In the genomic region with DNA sequence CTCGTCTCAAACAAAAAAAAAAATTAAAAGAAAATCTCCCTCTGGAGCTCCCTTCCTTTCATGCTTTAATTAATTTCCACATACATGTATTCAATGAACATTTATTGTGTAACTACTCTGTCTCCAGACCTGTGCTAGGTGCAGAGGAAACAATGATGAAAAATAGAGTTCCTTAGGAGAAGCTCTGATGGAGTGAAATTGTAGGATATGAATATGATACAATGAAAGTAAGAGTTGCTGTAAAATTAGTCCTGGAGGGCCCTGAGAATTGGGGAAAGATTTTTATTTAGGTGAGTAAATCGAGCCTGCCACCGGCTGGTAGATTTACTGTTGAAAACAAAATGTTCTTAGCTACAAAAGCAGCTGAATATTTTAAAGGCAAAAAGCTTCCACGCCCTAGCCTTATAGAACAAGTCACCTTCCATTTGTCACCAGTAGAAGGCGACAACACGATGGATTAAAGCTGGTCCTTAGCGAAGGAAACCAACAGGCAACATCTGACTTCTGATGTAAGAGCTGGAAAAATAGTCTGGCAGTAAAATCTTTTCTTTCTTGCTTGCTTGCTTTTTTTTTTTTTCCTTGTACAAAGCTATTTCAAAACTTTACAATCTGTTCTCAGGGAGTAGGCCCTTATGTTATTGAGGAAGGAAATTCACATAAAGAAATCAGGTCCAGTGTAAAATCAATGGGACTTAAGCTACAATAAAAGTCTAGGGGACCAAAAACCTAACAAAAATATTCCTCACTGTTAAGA, we compare ENCODE assay signal across 8 cellular contexts.
A peak's percentile ranks its signal among the peaks of the same experiment; 100 is the strongest.
DNase-seq lines count a peak whose midpoint lies in the region; ATAC-seq and TF ChIP-seq lines count a peak whose summit lies in the region.

No MANE protein-coding gene starts in this region.

- H3K79me2 ChIP-seq in osteoblast (ENCODE audit: insufficient read depth, low read length): no peaks in the 10 kb centered on the region

- WGBS in gastroesophageal sphincter (ENCODE audit: low coverage in 1 of 2), 2 donors: 14% methylated on average over 6 to 7 of the region's 7 CpGs

- no peaks in the 10 kb centered on the region for H3K9me3 ChIP-seq in gastroesophageal sphincter
- H3K9me3 ChIP-seq in osteoblast (ENCODE audit: low read depth, low read length): no peaks in the 10 kb centered on the region

- no peaks in the 10 kb centered on the region for H3K9me3 Mint-ChIP-seq in activated CD4-positive, alpha-beta memory T cell treated with anti-CD3 and anti-CD28 coated beads for 36 hours

- no peaks in the 10 kb centered on the region for H3K27me3 Mint-ChIP-seq in activated CD4-positive, alpha-beta memory T cell treated with anti-CD3 and anti-CD28 coated beads for 36 hours

- no peak overlapping the region for H2AFZ ChIP-seq in osteoblast (ENCODE audit: low read length)

- H3K4me1 ChIP-seq in gastroesophageal sphincter (peaks cover 0 to 27% (median 0%) of the 10 kb centered on the region in 3 donors), osteoblast (ENCODE audit: insufficient read depth, low read length) (peaks cover 25% of the 10 kb centered on the region)

- TF ChIP-seq CTCF in AG10803 (conservative IDR thresholded peaks at IDR 0.05; ENCODE audit: low read length) (peak; percentile 92), GM12873 (IDR thresholded peaks at IDR 0.05; ENCODE audit: insufficient read depth, low read depth, low read length, missing control alignments) (peak; percentile 80), gastroesophageal sphincter (IDR thresholded peaks at IDR 0.05) (peak; percentile 33 to 87 (median 72)), osteoblast (IDR thresholded peaks at IDR 0.05; ENCODE audit: extremely low read depth, low read depth, low read length) (peak; percentile 85)

- H3K36me3 Mint-ChIP-seq in activated CD4-positive, alpha-beta memory T cell treated with anti-CD3 and anti-CD28 coated beads for 36 hours: no peaks in the 10 kb centered on the region

- H3K27me3 ChIP-seq in gastroesophageal sphincter (no peaks in the 10 kb centered on the region), osteoblast (ENCODE audit: insufficient read depth, low read length) (no peaks in the 10 kb centered on the region)

- POLR2A ChIA-PET in activated CD4-positive, alpha-beta memory T cell treated with anti-CD3 and anti-CD28 coated beads for 36 hours (lab: Charles Lee): no interaction called here

- no peaks in the 10 kb centered on the region for H4K20me1 ChIP-seq in osteoblast (ENCODE audit: insufficient read depth, low read length)

- CTCF ChIA-PET in activated CD4-positive, alpha-beta memory T cell treated with anti-CD3 and anti-CD28 coated beads for 36 hours (lab: Charles Lee): interaction anchor here (0.6 to 2.7 kb wide), 35 partner anchors 8 to 557 kb away, joined by 3 to 39 read pairs (median 4); a partner anchor contains a TSS

- no peaks in the 10 kb centered on the region for H3K36me3 ChIP-seq in gastroesophageal sphincter
- H3K36me3 ChIP-seq in osteoblast (ENCODE audit: insufficient read depth, low read length): no peaks in the 10 kb centered on the region

- TF ChIP-seq EP300 in gastroesophageal sphincter (IDR thresholded peaks at IDR 0.05): no peak

- no peak for TF ChIP-seq POLR2A in gastroesophageal sphincter (IDR thresholded peaks at IDR 0.05)

- H3K4me3 ChIP-seq in AG10803 (ENCODE audit: low read length): no peak overlapping the region
- no peak overlapping the region for H3K4me3 ChIP-seq in gastroesophageal sphincter
- no peak overlapping the region for H3K4me3 ChIP-seq in osteoblast (ENCODE audit: insufficient read depth, low read length)

- no peak overlapping the region for H3K4me2 ChIP-seq in osteoblast (ENCODE audit: insufficient read depth, low read length)

- no peaks in the 10 kb centered on the region for H3K4me1 Mint-ChIP-seq in activated CD4-positive, alpha-beta memory T cell treated with anti-CD3 and anti-CD28 coated beads for 36 hours (ENCODE audit: low read depth)

- intact Hi-C loops in activated CD4-positive, alpha-beta memory T cell treated with anti-CD3 and anti-CD28 coated beads for 36 hours (cut with micrococcal nuclease): loop anchor here (1.0 to 5.0 kb wide), 4 partner anchors 75 to 553 kb away; no protein-coding TSS in a partner anchor

- peak overlapping the region in 2 of 4 donors; percentile 36 to 49 for H3K27ac ChIP-seq in gastroesophageal sphincter
- H3K27ac ChIP-seq in osteoblast (ENCODE audit: low read depth, low read length): peak overlapping the region; percentile 55

- no peak overlapping the region for H3K27ac Mint-ChIP-seq in activated CD4-positive, alpha-beta memory T cell treated with anti-CD3 and anti-CD28 coated beads for 36 hours

- H3K4me3 Mint-ChIP-seq in activated CD4-positive, alpha-beta memory T cell treated with anti-CD3 and anti-CD28 coated beads for 36 hours: no peak overlapping the region

- DNase-seq in AG10803 (ENCODE audit: low read depth): peak; percentile 96
- DNase-seq in NCI-H226: peak; percentile 66
- DNase-seq in activated CD4-positive, alpha-beta memory T cell treated with anti-CD3 and anti-CD28 coated beads for 36 hours: peak; percentile 35
- peak; percentile 69 for DNase-seq in osteoblast (ENCODE audit: insufficient read length, low spot score, missing footprints)

- ATAC-seq in HG03159 (IDR thresholded peaks at IDR 0.05; ENCODE audit: unreplicated experiment) (peak; percentile 68), gastroesophageal sphincter (peak; percentile 91), GM19035 (IDR thresholded peaks at IDR 0.05; ENCODE audit: unreplicated experiment) (no peak)

Comparison
In these comparisons a context has a peak if more than half of its experiments do, and no peak if none do; other contexts are left out.
1. DNase-seq: peak in every context shown above with its lines; median percentile 96 in AG10803; 69 in osteoblast; 66 in NCI-H226; 35 in activated CD4-positive, alpha-beta memory T cell treated with anti-CD3 and anti-CD28 coated beads for 36 hours.